21 cellular contexts compared by ENCODE assay signal in the genomic region with DNA sequence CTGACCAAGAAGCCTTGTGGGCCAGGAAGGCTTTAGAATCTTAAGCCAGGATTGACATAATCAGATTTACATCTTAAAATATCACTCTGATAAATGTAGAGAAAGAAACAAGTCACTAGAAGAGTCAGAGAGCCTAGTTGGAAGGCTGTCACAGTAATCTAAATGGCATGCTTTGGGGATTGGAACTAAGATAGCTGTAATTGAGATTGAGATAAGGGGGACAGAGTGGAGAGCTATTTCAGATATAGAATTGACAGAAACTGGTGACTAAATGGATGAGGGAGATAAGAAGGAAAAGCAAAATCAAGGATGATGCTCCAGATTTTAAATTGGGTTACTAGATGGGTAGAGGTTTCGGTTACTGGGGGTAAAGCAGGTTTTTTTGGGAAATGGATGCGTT.
"Had no signal": no experiment of that assay in that cellular context is flagged by ENCODE, and none has a peak within 500 bp of the region (broad histone marks: within the 10 kb centered on the region; RNA-seq: fewer than 3 reads in every experiment).

No MANE protein-coding gene starts in this region.

- H3K4me3 ChIP-seq: dorsolateral prefrontal cortex, gastrocnemius medialis, hepatocyte, left lung, prostate gland, right atrium auricular region, testis, tibial artery, upper lobe of left lung had no signal

- H2AFZ ChIP-seq: hepatocyte had no signal

- H3K79me2 ChIP-seq: hepatocyte had no signal

- H3K9me3 ChIP-seq: gastrocnemius medialis, left lung, prostate gland, right atrium auricular region, testis, tibial artery, upper lobe of left lung had no signal

- DNase-seq: dorsolateral prefrontal cortex; effector CD4-positive, alpha-beta T cell; gastrocnemius medialis; head of caudate nucleus; left cardiac atrium; left lung; mesenchymal stem cell; midbrain; naive thymus-derived CD4-positive, alpha-beta T cell; nucleus accumbens; stimulated activated CD4-positive, alpha-beta T cell treated with anti-CD3 and anti-CD28 coated beads, Interleukin-4, amount 100 ng/mL, for 4 hours; stimulated activated naive CD8-positive, alpha-beta T cell treated with anti-CD3 and anti-CD28 coated beads, Interleukin-15, Interleukin-2, amounts not matched to agents 100 U/mL and 50 U/mL, for 24 hours; substantia nigra; testis; tibial artery; upper lobe of left lung had no signal

- H3K4me2 ChIP-seq: hepatocyte had no signal

- FAIRE-seq: colon, urothelium cell line had no signal

- H3K27me3 ChIP-seq: dorsolateral prefrontal cortex, gastrocnemius medialis, hepatocyte, left lung, right atrium auricular region, testis, tibial artery, upper lobe of left lung had no signal

- H3K27ac ChIP-seq: dorsolateral prefrontal cortex, gastrocnemius medialis, hepatocyte, left lung, prostate gland, right atrium auricular region, testis, tibial artery, upper lobe of left lung had no signal

- H3K36me3 ChIP-seq: gastrocnemius medialis, left lung, prostate gland, right atrium auricular region, tibial artery, upper lobe of left lung had no signal

- H3K4me1 ChIP-seq: gastrocnemius medialis, prostate gland, right atrium auricular region, testis, tibial artery, upper lobe of left lung had no signal
